ENCODE assay signal across 8 cellular contexts in genomic region chr3:39668420-39668819, GRCh38.
A peak's percentile ranks its signal among the peaks of the same experiment; 100 is the strongest.
DNase-seq lines count a peak whose midpoint lies in the region; ATAC-seq lines count a peak whose summit lies in the region.

No MANE protein-coding gene starts in this region.

- intact Hi-C loops in sciatic nerve (cut with DNase I): no loop called here

- ATAC-seq in HG02623 (IDR thresholded peaks at IDR 0.05; ENCODE audit: unreplicated experiment) (peak; percentile 53), sciatic nerve (no peak), GM18502 (IDR thresholded peaks at IDR 0.05; ENCODE audit: poor library complexity, unreplicated experiment) (no peak)

- DNase-seq in DMS 273 (lab: John Stamatoyannopoulos, UW; ENCODE audit: unreplicated experiment) (peak; percentile 70), DMS 273 treated with DMSO at 0.1 percent for 48 hours (lab: John Stamatoyannopoulos, UW) (no peak), NCI-H748 treated with DMSO at 0.1 percent for 48 hours (lab: John Stamatoyannopoulos, UW) (peak; percentile 15), T47D (ENCODE audit: low read depth in 1 of 2, low spot score in 1 of 2) (peak; percentile 7 to 72), lung microvascular endothelial cell (ENCODE audit: low read depth in 2 of 2) (peak; percentile 78 to 81), sciatic nerve (ENCODE audit: low spot score) (no peak)

- in situ Hi-C loops in T47D (cut with HindIII; ENCODE audit: low pct_unique_long_range_greater_than_20kb, low sequenced_read_pairs): no loop called here

Comparison
In these comparisons a context has a peak if more than half of its experiments do, and no peak if none do; other contexts are left out.
1. DNase-seq: peak in DMS 273 (single experiment), NCI-H748 treated with DMSO at 0.1 percent for 48 hours (single experiment), T47D (2 of 2) and lung microvascular endothelial cell (2 of 2); none in DMS 273 treated with DMSO at 0.1 percent for 48 hours (single experiment) and sciatic nerve (single experiment).